ENCODE assay signal across 24 cellular contexts in the genomic region with DNA sequence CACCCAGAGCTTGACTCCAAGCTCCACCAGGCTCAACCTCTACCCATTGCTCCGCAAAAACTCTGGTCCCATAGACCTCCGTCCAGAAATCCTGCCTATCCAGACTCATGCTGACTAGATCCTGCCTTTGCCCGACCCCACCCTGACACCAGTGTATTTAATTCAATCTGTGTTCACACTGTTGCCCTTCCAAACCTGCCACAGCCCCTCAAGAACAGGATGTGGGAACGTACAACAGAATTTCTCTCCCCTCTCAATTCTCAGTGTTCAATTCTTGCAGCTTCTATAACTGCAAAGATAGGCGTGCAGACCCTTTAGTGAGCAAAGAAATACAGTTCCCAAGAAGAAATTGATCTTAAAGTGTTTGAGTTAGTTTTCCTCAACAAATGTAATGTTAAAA.
DNase-seq lines count a peak whose midpoint lies in the region; ATAC-seq, FAIRE-seq and TF ChIP-seq lines count a peak whose summit lies in the region.
"Had no signal": no experiment of that assay in that cellular context is flagged by ENCODE, and none has a peak within 500 bp of the region (broad histone marks: within the 10 kb centered on the region; RNA-seq: fewer than 3 reads in every experiment).

No MANE protein-coding gene starts in this region.

- TF ChIP-seq CTCF in DND-41 (IDR thresholded peaks at IDR 0.05; ENCODE audit: borderline replicate concordance, extremely low read depth, low read length, poor library complexity, severe bottlenecking) (no peak), K562 (IDR thresholded peaks at IDR 0.05 in 2 of 3, conservative IDR thresholded peaks at IDR 0.05 in 1 of 3; ENCODE audit: insufficient read depth in 2 of 3, low read depth in 1 of 3, low read length in 3 of 3) (no peak)

- no peak for FAIRE-seq in K562 (lab: Jason Lieb, UNC)
- FAIRE-seq: A549, G401.6, GM12891, GM19239 had no signal

- in situ Hi-C loops in K562 (cut with MboI): no loop called here

- intact Hi-C loops in K562 (cut with micrococcal nuclease): no loop called here

- CTCF ChIA-PET in K562 (lab: Yijun Ruan, JAX; ENCODE audit: low intra/inter-chr PET ratio): no interaction called here

- H2AFZ ChIP-seq in DND-41 (ENCODE audit: low read depth, low read length) (no peak overlapping the region), K562 (ENCODE audit: low read depth, low read length) (no peak overlapping the region)

- no peak overlapping the region for H3K27ac ChIP-seq in DND-41 (ENCODE audit: low read length)
- H3K27ac ChIP-seq in KOPT-K1 (ENCODE audit: low read depth, low read length, poor library complexity, severe bottlenecking): peak overlapping the region; percentile 52
- no peak overlapping the region for H3K27ac ChIP-seq in K562 (ENCODE audit: extremely low read depth, low read depth, low read length)
- H3K27ac ChIP-seq in subcutaneous abdominal adipose tissue (ENCODE audit: low read depth, low read length): no peak overlapping the region
- H3K27ac ChIP-seq: 22Rv1, A549, BLaER1 had no signal

- DNase-seq in DND-41 (peak; percentile 49), K562 (ENCODE audit: extremely low read depth in 1 of 4, low spot score in 3 of 4) (no peak)
- no peak for DNase-seq in stimulated activated naive CD8-positive, alpha-beta T cell treated with anti-CD3 and anti-CD28 coated beads, Interleukin-15, Interleukin-2, amounts not matched to agents 100 U/mL and 50 U/mL, for 24 hours
- DNase-seq: BE2C; C1 segment of cervical spinal cord; CD4-positive, alpha-beta memory T cell; CD4-positive, CD25-positive, alpha-beta regulatory T cell; CD8-positive, alpha-beta memory T cell; COR-L47; DMS 273 treated with DMSO at 0.1 percent for 48 hours; DMS153; DMS53; DMS79; GF-D8 had no signal

- H3K4me1 ChIP-seq in DND-41 (ENCODE audit: insufficient read depth, low read length) (no peaks in the 10 kb centered on the region), K562 (replicated peaks in 1 of 2; ENCODE audit: control insufficient read depth in 2 of 2, insufficient read depth in 2 of 2, low read length in 2 of 2) (no peaks in the 10 kb centered on the region), subcutaneous abdominal adipose tissue (ENCODE audit: control insufficient read depth in 5 of 5, insufficient read depth in 5 of 5, low read length in 5 of 5) (peaks cover 0 to 37% (median 17%) of the 10 kb centered on the region in 5 donors)
- H3K4me1 ChIP-seq: A549, BE2C, BLaER1 had no signal

- 0% methylated on average over 5 of the region's 5 CpGs for WGBS in K562 (ENCODE audit: insufficient coverage, low coverage, missing lambda C conversion rate)

- H3K27me3 ChIP-seq in DND-41 (ENCODE audit: insufficient read depth, low read length, poor library complexity): no peaks in the 10 kb centered on the region
- H3K27me3 ChIP-seq in K562 (ENCODE audit: control insufficient read depth in 2 of 2, insufficient read depth in 2 of 2, low read length in 2 of 2): no peaks in the 10 kb centered on the region
- H3K27me3 ChIP-seq in subcutaneous abdominal adipose tissue (ENCODE audit: control insufficient read depth in 5 of 5, insufficient read depth in 4 of 5, low read length in 5 of 5): no peaks in the 10 kb centered on the region
- H3K27me3 ChIP-seq: BE2C, BLaER1 had no signal

- H3K4me3 ChIP-seq in DND-41 (ENCODE audit: low read depth in 1 of 2, low read length in 2 of 2): no peak overlapping the region
- H3K4me3 ChIP-seq in K562: no peak overlapping the region
- H3K4me3 ChIP-seq in subcutaneous abdominal adipose tissue (ENCODE audit: low read depth in 1 of 5, low read length in 5 of 5): peak overlapping the region in 3 of 5 donors; percentile 15 to 37 (median 23)
- H3K4me3 ChIP-seq: A549, BLaER1 had no signal

- H3K9me1 ChIP-seq in K562 (ENCODE audit: control insufficient read depth, insufficient read depth, low read length): no peaks in the 10 kb centered on the region

- no peak for TF ChIP-seq POLR2A in K562 (conservative IDR thresholded peaks at IDR 0.05)

- peak; percentile 68 for ATAC-seq in DND-41 (ENCODE audit: insufficient read depth, low read depth)
- ATAC-seq in K562: no peak
- ATAC-seq in stimulated activated naive CD8-positive, alpha-beta T cell treated with anti-CD3 and anti-CD28 coated beads, Interleukin-15, Interleukin-2, amounts not matched to agents 100 U/mL and 50 U/mL, for 24 hours: no peak
- ATAC-seq in HG03571 (IDR thresholded peaks at IDR 0.05; ENCODE audit: unreplicated experiment): no peak
- ATAC-seq in HG02763 (IDR thresholded peaks at IDR 0.05; ENCODE audit: unreplicated experiment): no peak
- ATAC-seq: A549 had no signal

- H3K9me3 ChIP-seq in DND-41 (ENCODE audit: insufficient read depth, low read length, severe bottlenecking): peaks cover 2% of the 10 kb centered on the region
- no peaks in the 10 kb centered on the region for H3K9me3 ChIP-seq in KOPT-K1 (ENCODE audit: insufficient read depth, low read length, poor library complexity, severe bottlenecking)
- H3K9me3 ChIP-seq in K562 (replicated peaks; ENCODE audit: control insufficient read depth, insufficient read depth, low read depth, low read length): no peaks in the 10 kb centered on the region
- H3K9me3 ChIP-seq in subcutaneous abdominal adipose tissue (ENCODE audit: control insufficient read depth in 5 of 5, low read length in 5 of 5): peaks cover 0 to 11% (median 6%) of the 10 kb centered on the region in 5 donors
- H3K9me3 ChIP-seq: A549, BE2C, BLaER1 had no signal

- H3K4me2 ChIP-seq in DND-41 (ENCODE audit: insufficient read depth, low read length) (no peak overlapping the region), K562 (ENCODE audit: insufficient read depth, low read length) (no peak overlapping the region)
- H3K4me2 ChIP-seq: A549, BLaER1 had no signal

- BruUV-seq in K562 (replicated peaks; lab: Mats Ljungman, UMichigan): no TSS peak

- no peak for TF ChIP-seq EP300 in K562 (IDR thresholded peaks at IDR 0.05; ENCODE audit: low read length)

- no peaks in the 10 kb centered on the region for H4K20me1 ChIP-seq in DND-41 (ENCODE audit: insufficient read depth, low read length)
- no peaks in the 10 kb centered on the region for H4K20me1 ChIP-seq in K562 (replicated peaks; ENCODE audit: control insufficient read depth, insufficient read depth, low read length)
- H4K20me1 ChIP-seq: BLaER1 had no signal

- no peaks in the 10 kb centered on the region for H3K79me2 ChIP-seq in DND-41 (ENCODE audit: insufficient read depth, low read length)
- no peaks in the 10 kb centered on the region for H3K79me2 ChIP-seq in K562 (ENCODE audit: control insufficient read depth, insufficient read depth, low read length)

- H3K9ac ChIP-seq in DND-41 (ENCODE audit: low read depth, low read length) (no peak overlapping the region), K562 (ENCODE audit: insufficient read depth in 1 of 2, low read depth in 2 of 2, low read length in 2 of 2) (no peak overlapping the region), subcutaneous abdominal adipose tissue (ENCODE audit: low read length in 5 of 5) (no peak overlapping the region)
- H3K9ac ChIP-seq: BLaER1 had no signal

- no peaks in the 10 kb centered on the region for H3K36me3 ChIP-seq in DND-41 (ENCODE audit: insufficient read depth, low read length)
- H3K36me3 ChIP-seq in KOPT-K1 (ENCODE audit: insufficient read depth, low read length): no peaks in the 10 kb centered on the region
- no peaks in the 10 kb centered on the region for H3K36me3 ChIP-seq in K562 (ENCODE audit: control insufficient read depth, insufficient read depth, low read length)
- H3K36me3 ChIP-seq in subcutaneous abdominal adipose tissue (ENCODE audit: control insufficient read depth in 5 of 5, insufficient read depth in 5 of 5, low read length in 5 of 5): no peaks in the 10 kb centered on the region
- H3K36me3 ChIP-seq: BE2C, BLaER1 had no signal

- POLR2A ChIA-PET in K562 (lab: Yijun Ruan, JAX): no interaction called here

- no peak for TF ChIP-seq RAD21 in K562 (CRISPR knock-in tag; conservative IDR thresholded peaks at IDR 0.05 in 1 of 2, IDR thresholded peaks at IDR 0.05 in 1 of 2)

TF ChIP-seq in K562, 482 proteins besides CTCF, POLR2A, EP300 and RAD21:
- TF ChIP-seq ZNF23 (CRISPR knock-in tag; IDR thresholded peaks at IDR 0.05): no peak
- TF ChIP-seq, protein P1, sequence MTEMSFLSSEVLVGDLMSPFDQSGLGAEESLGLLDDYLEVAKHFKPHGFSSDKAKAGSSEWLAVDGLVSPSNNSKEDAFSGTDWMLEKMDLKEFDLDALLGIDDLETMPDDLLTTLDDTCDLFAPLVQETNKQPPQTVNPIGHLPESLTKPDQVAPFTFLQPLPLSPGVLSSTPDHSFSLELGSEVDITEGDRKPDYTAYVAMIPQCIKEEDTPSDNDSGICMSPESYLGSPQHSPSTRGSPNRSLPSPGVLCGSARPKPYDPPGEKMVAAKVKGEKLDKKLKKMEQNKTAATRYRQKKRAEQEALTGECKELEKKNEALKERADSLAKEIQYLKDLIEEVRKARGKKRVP (CRISPR knock-in tag; IDR thresholded peaks at IDR 0.05): 0 out of 2 replicates have a peak, but pooled peaks have one; percentile 5

Comparison
In these comparisons a context has a peak if more than half of its experiments do, and no peak if none do; other contexts are left out.
1. H3K4me3 ChIP-seq: peak in subcutaneous abdominal adipose tissue (3 of 5); none in DND-41 (0 of 2) and K562 (single experiment).